In genomic region chr10:11335167-11335652, GRCh38 we compare ENCODE assay signal across 9 cellular contexts.
A peak's percentile ranks its signal among the peaks of the same experiment; 100 is the strongest.
DNase-seq lines count a peak whose midpoint lies in the region; FAIRE-seq and TF ChIP-seq lines count a peak whose summit lies in the region.
"Had no signal": no experiment of that assay in that cellular context is flagged by ENCODE, and none has a peak within 500 bp of the region (broad histone marks: within the 10 kb centered on the region; RNA-seq: fewer than 3 reads in every experiment).

No MANE protein-coding gene starts in this region.

- peaks cover 44% of the 10 kb centered on the region for H3K36me3 Mint-ChIP-seq in activated CD4-positive, alpha-beta T cell treated with anti-CD3 and anti-CD28 coated beads, Interleukin-2, amount 10 ng/mL, durations not matched to agents 24 days and 14 days (ENCODE audit: low read depth)

- TF ChIP-seq CTCF in H1 (IDR thresholded peaks at IDR 0.05; ENCODE audit: control extremely low read depth in 1 of 3, insufficient read depth in 1 of 3, low read depth in 1 of 3, low read length in 3 of 3): no peak
- no peak for TF ChIP-seq CTCF in OCI-LY7 (conservative IDR thresholded peaks at IDR 0.05; ENCODE audit: low read length)
- TF ChIP-seq CTCF in coronary artery (IDR thresholded peaks at IDR 0.05): no peak

- H4K91ac ChIP-seq in H1 (replicated peaks; ENCODE audit: insufficient read length, low read length) (no peak overlapping the region), trophoblast cell (ENCODE audit: low read depth, low read length) (peak overlapping the region; percentile 62)

- no peaks in the 10 kb centered on the region for H3K79me1 ChIP-seq in H1 (ENCODE audit: low read depth, low read length)
- H3K79me1 ChIP-seq in trophoblast cell (ENCODE audit: low read length): peaks cover 7% of the 10 kb centered on the region

- H4K8ac ChIP-seq in H1 (ENCODE audit: extremely low read depth, insufficient read depth, low read length): no peak overlapping the region
- H4K8ac ChIP-seq in trophoblast cell (ENCODE audit: low read depth, low read length): peak overlapping the region; percentile 50

- no peak overlapping the region for H2AFZ ChIP-seq in H1 (ENCODE audit: low read length)
- no peak overlapping the region for H2AFZ ChIP-seq in trophoblast cell (ENCODE audit: insufficient read depth, low read length, poor library complexity)
- no peak overlapping the region for H2AFZ ChIP-seq in OCI-LY7 (ENCODE audit: low read length)

- H3K14ac ChIP-seq in H1 (ENCODE audit: insufficient read length): no peak overlapping the region
- H3K14ac ChIP-seq in trophoblast cell (ENCODE audit: low read length): no peak overlapping the region

- H3K27me3 Mint-ChIP-seq in activated CD4-positive, alpha-beta T cell treated with anti-CD3 and anti-CD28 coated beads, Interleukin-2, amount 10 ng/mL, durations not matched to agents 24 days and 14 days: no peaks in the 10 kb centered on the region

- H3K27me3 ChIP-seq in H1 (replicated peaks in 1 of 4; ENCODE audit: control insufficient read depth in 3 of 4, extremely low read depth in 1 of 4, insufficient read depth in 3 of 4, low read length in 3 of 4) (no peaks in the 10 kb centered on the region), trophoblast cell (ENCODE audit: insufficient read depth, low read length) (no peaks in the 10 kb centered on the region)
- H3K27me3 ChIP-seq: esophagus muscularis mucosa had no signal

- H2BK5ac ChIP-seq in H1 (ENCODE audit: low read depth, low read length) (no peak overlapping the region), trophoblast cell (ENCODE audit: low read depth, low read length, poor library complexity) (peak overlapping the region; percentile 13)

- no peak overlapping the region for H3K9ac ChIP-seq in H1 (replicated peaks in 1 of 4; ENCODE audit: extremely low read depth in 1 of 4, low read depth in 3 of 4, low read length in 3 of 4)
- no peak overlapping the region for H3K9ac ChIP-seq in trophoblast cell (ENCODE audit: low read length)

- H3K9me3 Mint-ChIP-seq in activated CD4-positive, alpha-beta T cell treated with anti-CD3 and anti-CD28 coated beads, Interleukin-2, amount 10 ng/mL, durations not matched to agents 24 days and 14 days: no peaks in the 10 kb centered on the region

- TF ChIP-seq EP300 in H1 (IDR thresholded peaks at IDR 0.05; ENCODE audit: borderline replicate concordance in 1 of 2, low read depth in 2 of 2, low read length in 2 of 2): no peak

- H2BK15ac ChIP-seq in H1 (ENCODE audit: low read length): 0 out of 2 replicates have a peak overlapping the region, but pooled peaks have one; percentile 50

- no peak overlapping the region for H4K5ac ChIP-seq in H1 (ENCODE audit: insufficient read length, low read depth, low read length)

- POLR2A ChIA-PET in H1 (lab: Charles Lee; ENCODE audit: partially characterized antibody): no interaction called here
- POLR2A ChIA-PET in OCI-LY7 (lab: Charles Lee): interaction anchor here (0.8 kb wide), 1 partner anchor 32 kb away, joined by 3 read pairs; no protein-coding TSS in a partner anchor

- no peak overlapping the region for H3K4me3 ChIP-seq in H1 (ENCODE audit: extremely low read depth in 1 of 4, insufficient read depth in 2 of 4, low read depth in 3 of 4, low read length in 4 of 4)
- no peak overlapping the region for H3K4me3 ChIP-seq in trophoblast cell (ENCODE audit: low read depth, low read length)
- no peak overlapping the region for H3K4me3 ChIP-seq in OCI-LY7 (ENCODE audit: low read depth, low read length, poor library complexity, severe bottlenecking)
- H3K4me3 ChIP-seq in coronary artery: no peak overlapping the region
- H3K4me3 ChIP-seq: esophagus muscularis mucosa had no signal

- H3K9me2 ChIP-seq in OCI-LY7 (ENCODE audit: insufficient read depth, low read length): no peaks in the 10 kb centered on the region

- 82% methylated on average over 12 of the region's 12 CpGs; no CpG with 5 or more reads in 1 of the 2 experiments for WGBS in H1 (ENCODE audit: extremely low coverage in 1 of 2, insufficient coverage in 1 of 2, insufficient read length in 1 of 2, insufficient replicate concordance in 2 of 2, low coverage in 1 of 2, low lambda C conversion rate in 2 of 2, missing lambda C conversion rate in 1 of 2), 2 experiments
- no CpG with 5 or more reads among the region's 12 CpGs for WGBS in trophoblast cell (ENCODE audit: extremely low coverage, insufficient coverage, insufficient read length)

- H2AK5ac ChIP-seq in H1 (ENCODE audit: low read depth, low read length) (no peak overlapping the region), trophoblast cell (ENCODE audit: low read length) (no peak overlapping the region)

- peak overlapping the region; percentile 43 for H3K27ac Mint-ChIP-seq in activated CD4-positive, alpha-beta T cell treated with anti-CD3 and anti-CD28 coated beads, Interleukin-2, amount 10 ng/mL, durations not matched to agents 24 days and 14 days

- no peak overlapping the region for H2BK20ac ChIP-seq in H1 (ENCODE audit: low read length)

- no peak for TF ChIP-seq POLR2A in H1 (IDR thresholded peaks at IDR 0.05; ENCODE audit: control extremely low read depth in 1 of 2, low read depth in 2 of 2, low read length in 2 of 2)

- no peaks in the 10 kb centered on the region for H3K36me3 ChIP-seq in H1 (ENCODE audit: control insufficient read depth in 2 of 4, insufficient read depth in 4 of 4, low read length in 3 of 4)
- H3K36me3 ChIP-seq in trophoblast cell (ENCODE audit: control insufficient read depth in 1 of 2, insufficient read depth in 2 of 2, low read length in 2 of 2): no peaks in the 10 kb centered on the region
- H3K36me3 ChIP-seq in OCI-LY7 (ENCODE audit: insufficient read depth, low read length): no peaks in the 10 kb centered on the region

- H3K79me2 ChIP-seq in H1 (ENCODE audit: control insufficient read depth in 1 of 2, insufficient read depth in 2 of 2, low read length in 2 of 2) (no peaks in the 10 kb centered on the region), trophoblast cell (ENCODE audit: control insufficient read depth, insufficient read depth, low read length, poor library complexity) (peaks cover 2% of the 10 kb centered on the region), OCI-LY7 (ENCODE audit: insufficient read depth, low read depth, low read length) (no peaks in the 10 kb centered on the region)

- H3K4me2 ChIP-seq in H1 (ENCODE audit: insufficient read depth in 1 of 2, low read depth in 2 of 2, low read length in 2 of 2): no peak overlapping the region
- H3K4me2 ChIP-seq in trophoblast cell (ENCODE audit: low read length): peak overlapping the region; percentile 32
- no peak overlapping the region for H3K4me2 ChIP-seq in OCI-LY7 (ENCODE audit: low read length)

- H4K20me1 ChIP-seq in H1 (replicated peaks in 1 of 2; ENCODE audit: control insufficient read depth in 1 of 2, insufficient read depth in 2 of 2, low read length in 2 of 2) (no peaks in the 10 kb centered on the region), OCI-LY7 (ENCODE audit: insufficient read depth, low read length) (no peaks in the 10 kb centered on the region)

- H3K56ac ChIP-seq in H1 (replicated peaks; ENCODE audit: insufficient read length, low read depth, low read length): no peak overlapping the region

- DNase-seq in activated CD4-positive, alpha-beta T cell treated with anti-CD3 and anti-CD28 coated beads, Interleukin-2, amount 10 ng/mL, durations not matched to agents 24 days and 14 days: no peak
- no peak for DNase-seq in activated CD4-positive, alpha-beta T cell treated with anti-CD3 and anti-CD28 coated beads for 48 hours
- peak; percentile 47 for DNase-seq in NOMO-1 treated with dmso at 0.1 percent for 144 hours (lab: John Stamatoyannopoulos, UW; ENCODE audit: unreplicated experiment)
- DNase-seq in H1 (ENCODE audit: low read depth in 1 of 2, low spot score in 2 of 2): peak in 1 of 2 experiments; percentile 47
- DNase-seq in trophoblast cell: peak; percentile 80 to 86
- no peak for DNase-seq in COR-L47 (lab: John Stamatoyannopoulos, UW)
- no peak for DNase-seq in OCI-LY7 (ENCODE audit: low spot score)
- no peak for DNase-seq in coronary artery (ENCODE audit: low spot score)

- BruUV-seq in OCI-LY7 (replicated peaks; lab: Mats Ljungman, UMichigan): no TSS peak

- no peak for FAIRE-seq in H1 (lab: Jason Lieb, UNC)

- H3K23me2 ChIP-seq in H1 (ENCODE audit: low read depth, low read length): no peaks in the 10 kb centered on the region

- no peak overlapping the region for H3K23ac ChIP-seq in H1 (ENCODE audit: insufficient read length)
- no peak overlapping the region for H3K23ac ChIP-seq in trophoblast cell (ENCODE audit: low read length)

- H2BK120ac ChIP-seq in H1 (replicated peaks; ENCODE audit: low read depth, low read length) (no peak overlapping the region), trophoblast cell (ENCODE audit: insufficient read depth, low read length, poor library complexity) (no peak overlapping the region)

- H3K27ac ChIP-seq in H1 (ENCODE audit: low read depth, low read length): no peak overlapping the region
- H3K27ac ChIP-seq in trophoblast cell (ENCODE audit: low read depth, low read length): peak overlapping the region; percentile 29
- no peak overlapping the region for H3K27ac ChIP-seq in OCI-LY7 (ENCODE audit: low read depth, low read length, poor library complexity, severe bottlenecking)
- H3K27ac ChIP-seq in coronary artery: no peak overlapping the region

- no peak overlapping the region for H2BK12ac ChIP-seq in H1 (ENCODE audit: low read depth, low read length)
- peak overlapping the region; percentile 72 for H2BK12ac ChIP-seq in trophoblast cell (ENCODE audit: low read length)

- H3K18ac ChIP-seq in H1 (ENCODE audit: extremely low read depth, low read length): no peak overlapping the region
- no peak overlapping the region for H3K18ac ChIP-seq in trophoblast cell (ENCODE audit: low read length)

- no peak overlapping the region for H3K4me3 Mint-ChIP-seq in activated CD4-positive, alpha-beta T cell treated with anti-CD3 and anti-CD28 coated beads, Interleukin-2, amount 10 ng/mL, durations not matched to agents 24 days and 14 days

- no peak for TF ChIP-seq RAD21 in H1 (IDR thresholded peaks at IDR 0.05 in 1 of 2, conservative IDR thresholded peaks at IDR 0.05 in 1 of 2; ENCODE audit: low read depth in 2 of 2, low read length in 2 of 2)

- intact Hi-C loops in activated CD4-positive, alpha-beta T cell treated with anti-CD3 and anti-CD28 coated beads, Interleukin-2, amount 10 ng/mL, durations not matched to agents 24 days and 14 days (cut with micrococcal nuclease): no loop called here
- intact Hi-C loops in OCI-LY7 (cut with micrococcal nuclease; ENCODE audit: unreplicated experiment): no loop called here

- no peak overlapping the region for H3K4ac ChIP-seq in H1 (replicated peaks; ENCODE audit: insufficient read length, low read depth, low read length)
- H3K4ac ChIP-seq in trophoblast cell (ENCODE audit: low read depth, low read length): no peak overlapping the region

- H4K12ac ChIP-seq in trophoblast cell (ENCODE audit: low read depth, low read length): no peak overlapping the region

- peaks cover 28% of the 10 kb centered on the region for H3K4me1 Mint-ChIP-seq in activated CD4-positive, alpha-beta T cell treated with anti-CD3 and anti-CD28 coated beads, Interleukin-2, amount 10 ng/mL, durations not matched to agents 24 days and 14 days

- CTCF ChIA-PET in H1 (lab: Charles Lee; ENCODE audit: partially characterized antibody) (interaction anchor here (1.3 kb wide), 1 partner anchor 33 kb away, joined by 3 read pairs; no protein-coding TSS in a partner anchor), OCI-LY7 (lab: Charles Lee; ENCODE audit: unreplicated experiment) (no interaction called here)

- peaks cover 3 to 14% (median 9%) of the 10 kb centered on the region in 4 experiments for H3K4me1 ChIP-seq in H1 (replicated peaks in 1 of 4; ENCODE audit: control insufficient read depth in 3 of 4, insufficient read depth in 4 of 4, low read length in 3 of 4)
- peaks cover 20 to 31% of the 10 kb centered on the region in 2 experiments for H3K4me1 ChIP-seq in trophoblast cell (ENCODE audit: control insufficient read depth in 1 of 2, insufficient read depth in 2 of 2, low read length in 2 of 2)
- H3K4me1 ChIP-seq in OCI-LY7 (ENCODE audit: insufficient read depth, low read length, poor library complexity, severe bottlenecking): no peaks in the 10 kb centered on the region

- H3K9me3 ChIP-seq in H1 (ENCODE audit: insufficient read depth in 2 of 2, low read depth in 1 of 2, low read length in 1 of 2): no peaks in the 10 kb centered on the region
- H3K9me3 ChIP-seq in trophoblast cell (ENCODE audit: insufficient read depth, low read depth, low read length): peaks cover 4% of the 10 kb centered on the region
- H3K9me3 ChIP-seq in OCI-LY7 (ENCODE audit: low read length): no peaks in the 10 kb centered on the region
- H3K9me3 ChIP-seq: esophagus muscularis mucosa had no signal

Comparison
In these comparisons a context has a peak if more than half of its experiments do, and no peak if none do; other contexts are left out.
1. DNase-seq: peak in NOMO-1 treated with dmso at 0.1 percent for 144 hours (single experiment) and trophoblast cell (2 of 2); none in activated CD4-positive, alpha-beta T cell treated with anti-CD3 and anti-CD28 coated beads, Interleukin-2, amount 10 ng/mL, durations not matched to agents 24 days and 14 days (single experiment), activated CD4-positive, alpha-beta T cell treated with anti-CD3 and anti-CD28 coated beads for 48 hours (single experiment), COR-L47 (single experiment), OCI-LY7 (single experiment) and coronary artery (single experiment).